Comparison of ENCODE assay signal across 9 cellular contexts in genomic region chr2:103959174-103960125, GRCh38.
DNase-seq lines count a peak whose midpoint lies in the region; ATAC-seq and TF ChIP-seq lines count a peak whose summit lies in the region.
"Had no signal": no experiment of that assay in that cellular context is flagged by ENCODE, and none has a peak within 500 bp of the region (broad histone marks: within the 10 kb centered on the region; RNA-seq: fewer than 3 reads in every experiment).

No MANE protein-coding gene starts in this region.

- no peaks in the 10 kb centered on the region for H3K9me3 ChIP-seq in HEK293 (ENCODE audit: control insufficient read depth, insufficient read depth, low read depth, low read length)

- POLR2A ChIA-PET in HEK293 (lab: Yijun Ruan, JAX) = no interaction called here
- POLR2A ChIA-PET in activated CD4-positive, alpha-beta memory T cell treated with anti-CD3 and anti-CD28 coated beads, Interleukin-2, amount 10 ng/mL, durations not matched to agents 7 days and 5 days (lab: Charles Lee) = no interaction called here

- 0 out of 2 replicates have a peak, but pooled peaks have one; percentile 38 for TF ChIP-seq CTCF in HEK293 (tag by site-specific recombination; IDR thresholded peaks at IDR 0.05)

- H3K36me3 Mint-ChIP-seq in activated CD4-positive, alpha-beta memory T cell treated with anti-CD3 and anti-CD28 coated beads, Interleukin-2, amount 10 ng/mL, durations not matched to agents 7 days and 5 days (ENCODE audit: low read depth) = no peaks in the 10 kb centered on the region

- CTCF ChIA-PET in HEK293 (lab: Yijun Ruan, JAX) = interaction anchor here (0.5 to 1.4 kb wide), 14 partner anchors 11 to 1447 kb away, joined by 3 to 6 read pairs (median 3); no protein-coding TSS in a partner anchor
- CTCF ChIA-PET in activated CD4-positive, alpha-beta memory T cell treated with anti-CD3 and anti-CD28 coated beads, Interleukin-2, amount 10 ng/mL, durations not matched to agents 7 days and 5 days (lab: Charles Lee) = interaction anchor here (1.0 kb wide), 1 partner anchor 890 kb away, joined by 3 read pairs; no protein-coding TSS in a partner anchor

- H3K9me3 Mint-ChIP-seq in activated CD4-positive, alpha-beta memory T cell treated with anti-CD3 and anti-CD28 coated beads, Interleukin-2, amount 10 ng/mL, durations not matched to agents 7 days and 5 days = peaks cover 8% of the 10 kb centered on the region

- no peak overlapping the region for H3K4me3 ChIP-seq in HEK293 (ENCODE audit: low read depth, low read length)

- no peaks in the 10 kb centered on the region for H3K4me1 Mint-ChIP-seq in activated CD4-positive, alpha-beta memory T cell treated with anti-CD3 and anti-CD28 coated beads, Interleukin-2, amount 10 ng/mL, durations not matched to agents 7 days and 5 days

- no peaks in the 10 kb centered on the region for H3K4me1 ChIP-seq in HEK293 (ENCODE audit: control insufficient read depth, insufficient read depth, low read length)

- DNase-seq in DMS53 (lab: John Stamatoyannopoulos, UW) (peak; percentile 79), NCI-H526 treated with DMSO at 0.1 percent for 48 hours (lab: John Stamatoyannopoulos, UW) (peak; percentile 38), ecto neural progenitor cell (ENCODE audit: low spot score) (peak; percentile 68), occipital lobe (lab: John Stamatoyannopoulos, UW) (peak; percentile 41)
- no peak for DNase-seq in activated CD4-positive, alpha-beta memory T cell treated with anti-CD3 and anti-CD28 coated beads, Interleukin-2, amount 10 ng/mL, durations not matched to agents 7 days and 5 days
- no peak for DNase-seq in activated CD4-positive, CD25-positive, alpha-beta regulatory T cell (lab: John Stamatoyannopoulos, UW)

- no peak overlapping the region for H3K4me3 Mint-ChIP-seq in activated CD4-positive, alpha-beta memory T cell treated with anti-CD3 and anti-CD28 coated beads, Interleukin-2, amount 10 ng/mL, durations not matched to agents 7 days and 5 days

- no peak overlapping the region for H3K27ac ChIP-seq in HEK293 (ENCODE audit: extremely low read depth, low read depth, low read length)
- H3K27ac ChIP-seq: KMS-11 had no signal

- no peaks in the 10 kb centered on the region for H3K27me3 Mint-ChIP-seq in activated CD4-positive, alpha-beta memory T cell treated with anti-CD3 and anti-CD28 coated beads, Interleukin-2, amount 10 ng/mL, durations not matched to agents 7 days and 5 days

- no peaks in the 10 kb centered on the region for H3K36me3 ChIP-seq in HEK293 (ENCODE audit: control insufficient read depth in 2 of 2, insufficient read depth in 1 of 2, low read length in 2 of 2)

- H3K27ac Mint-ChIP-seq in activated CD4-positive, alpha-beta memory T cell treated with anti-CD3 and anti-CD28 coated beads, Interleukin-2, amount 10 ng/mL, durations not matched to agents 7 days and 5 days = no peak overlapping the region

- no peak for ATAC-seq in HG03460 (IDR thresholded peaks at IDR 0.05; ENCODE audit: unreplicated experiment)

TF ChIP-seq in HEK293, 187 proteins besides CTCF, POLR2A, EP300 and RAD21:
- TF ChIP-seq ZNF24 (tag by site-specific recombination; IDR thresholded peaks at IDR 0.05) = no peak
- 0 out of 2 replicates have a peak, but pooled peaks have one; percentile 31 for TF ChIP-seq ZNF654 (tag by site-specific recombination; IDR thresholded peaks at IDR 0.05; ENCODE audit: low read depth)
- no peak for TF ChIP-seq ZSCAN16 (tag by site-specific recombination; IDR thresholded peaks at IDR 0.05)

Comparison
In these comparisons a context has a peak if more than half of its experiments do, and no peak if none do; other contexts are left out.
1. DNase-seq: peak in DMS53 (single experiment), NCI-H526 treated with DMSO at 0.1 percent for 48 hours (single experiment), ecto neural progenitor cell (single experiment) and occipital lobe (single experiment); none in activated CD4-positive, alpha-beta memory T cell treated with anti-CD3 and anti-CD28 coated beads, Interleukin-2, amount 10 ng/mL, durations not matched to agents 7 days and 5 days (single experiment) and activated CD4-positive, CD25-positive, alpha-beta regulatory T cell (0 of 4).